In the genomic region with DNA sequence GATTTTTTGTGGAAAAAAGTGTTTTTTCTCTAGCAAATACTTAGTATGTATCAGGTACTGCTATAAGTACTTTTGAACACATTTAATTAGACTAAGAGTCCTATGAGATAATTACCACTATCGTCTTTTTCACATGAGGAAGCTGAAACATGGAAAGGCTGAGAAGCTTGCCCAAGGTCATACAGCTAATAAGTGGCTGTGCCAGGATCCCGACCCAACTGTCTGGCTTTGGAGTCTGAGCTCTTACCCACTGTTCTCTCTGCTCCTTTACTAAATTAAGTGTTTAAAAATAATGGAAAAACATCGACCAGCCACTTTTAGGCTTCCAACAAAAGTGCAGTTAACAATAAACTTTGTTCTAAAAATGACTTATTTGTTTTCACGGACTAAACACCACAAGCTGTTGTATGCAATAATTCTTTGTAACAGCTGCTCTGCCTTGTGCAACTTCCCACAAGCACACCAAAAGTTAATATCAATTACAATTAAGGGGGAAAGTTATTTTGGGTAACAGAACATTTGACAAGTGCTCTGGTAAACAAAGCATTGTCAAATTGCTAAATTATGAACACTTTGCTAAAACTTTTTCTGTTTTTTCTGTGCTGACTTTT, we compare ENCODE assay signal across 11 cellular contexts.
"Had no signal": no experiment of that assay in that cellular context is flagged by ENCODE, and none has a peak within 500 bp of the region (broad histone marks: within the 10 kb centered on the region; RNA-seq: fewer than 3 reads in every experiment).

No MANE protein-coding gene starts in this region.

- H3K4me1 ChIP-seq: breast epithelium, foreskin keratinocyte, thyroid gland, uterus had no signal

- ATAC-seq: activated naive CD4-positive, alpha-beta T cell treated with anti-CD3 and anti-CD28 coated beads, Interleukin-2, amount 50 U/mL, for 72 hours; foreskin keratinocyte had no signal

- H3K4me3 Mint-ChIP-seq: memory B cell had no signal

- H3K9me3 ChIP-seq: breast epithelium, thyroid gland, uterus had no signal

- H3K36me3 ChIP-seq: breast epithelium, thyroid gland, uterus had no signal

- DNase-seq: activated CD4-positive, alpha-beta T cell treated with anti-CD3 and anti-CD28 coated beads, Interleukin-2, amount 50 U/mL, for 4 hours; activated CD4-positive, CD25-positive, alpha-beta regulatory T cell treated with anti-CD3 and anti-CD28 coated beads, Interleukin-2, amount 50 U/mL, for 72 hours; activated T-cell treated with anti-CD3 and anti-CD28 coated beads, Interleukin-2, amount 50 U/mL, for 1 hour; foreskin keratinocyte; head of caudate nucleus; thyroid gland; uterus had no signal

- H3K9me3 Mint-ChIP-seq: activated naive CD4-positive, alpha-beta T cell treated with anti-CD3 and anti-CD28 coated beads, Interleukin-2, amount 50 U/mL, for 72 hours; memory B cell had no signal

- H3K4me3 ChIP-seq: breast epithelium, smooth muscle cell, thyroid gland, uterus had no signal

- H3K4me1 Mint-ChIP-seq: memory B cell had no signal

- H3K27me3 ChIP-seq: breast epithelium, thyroid gland, uterus had no signal

- H3K36me3 Mint-ChIP-seq: activated naive CD4-positive, alpha-beta T cell treated with anti-CD3 and anti-CD28 coated beads, Interleukin-2, amount 50 U/mL, for 72 hours; memory B cell had no signal

- H3K27ac ChIP-seq: breast epithelium, foreskin keratinocyte, thyroid gland, uterus had no signal

- H3K27ac Mint-ChIP-seq: activated naive CD4-positive, alpha-beta T cell treated with anti-CD3 and anti-CD28 coated beads, Interleukin-2, amount 50 U/mL, for 72 hours; memory B cell had no signal
